8 cellular contexts compared by ENCODE assay signal in the genomic region with DNA sequence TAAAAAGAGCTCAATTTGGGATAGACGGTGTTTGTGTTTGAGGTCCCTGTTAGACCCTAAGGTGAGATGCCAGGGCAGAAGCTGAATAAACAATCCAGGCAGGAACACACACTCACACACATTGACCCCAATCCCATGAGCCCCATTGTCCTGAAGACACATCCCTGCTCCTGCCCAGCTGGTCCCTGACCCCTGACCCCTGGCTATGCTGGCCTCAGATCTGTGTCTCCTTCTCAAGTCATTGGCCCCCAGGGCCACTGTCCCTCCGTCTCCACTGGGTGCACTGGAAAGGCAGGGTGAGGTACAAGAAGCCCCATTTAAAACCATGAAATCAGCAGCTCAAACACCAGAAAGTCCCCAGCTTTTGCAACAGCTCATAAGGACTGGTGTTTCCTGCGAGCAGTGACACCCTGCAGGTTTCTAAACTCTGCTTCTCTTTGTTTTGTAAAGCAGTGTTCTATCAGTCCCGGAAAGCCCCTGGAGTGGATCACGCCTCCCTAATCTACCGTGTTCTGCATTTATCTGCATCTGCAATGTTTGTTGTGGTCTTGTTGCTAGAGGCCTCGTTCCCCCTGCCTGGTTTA.
A peak's percentile ranks its signal among the peaks of the same experiment; 100 is the strongest.
DNase-seq lines count a peak whose midpoint lies in the region; ATAC-seq and TF ChIP-seq lines count a peak whose summit lies in the region.

No MANE protein-coding gene starts in this region.

- peaks cover 29% of the 10 kb centered on the region for H3K4me1 Mint-ChIP-seq in stimulated activated effector memory CD8-positive, alpha-beta T cell treated with anti-CD3 and anti-CD28 coated beads, Interleukin-12 subunit alpha, Interleukin-12 subunit beta, amount 100 ng/mL, for 72 hours

- H3K4me3 Mint-ChIP-seq in stimulated activated effector memory CD8-positive, alpha-beta T cell treated with anti-CD3 and anti-CD28 coated beads, Interleukin-12 subunit alpha, Interleukin-12 subunit beta, amount 100 ng/mL, for 72 hours = peak overlapping the region; percentile 60

- H3K27ac Mint-ChIP-seq in stimulated activated effector memory CD8-positive, alpha-beta T cell treated with anti-CD3 and anti-CD28 coated beads, Interleukin-12 subunit alpha, Interleukin-12 subunit beta, amount 100 ng/mL, for 72 hours = peak overlapping the region; percentile 67

- H3K9me3 Mint-ChIP-seq in stimulated activated effector memory CD8-positive, alpha-beta T cell treated with anti-CD3 and anti-CD28 coated beads, Interleukin-12 subunit alpha, Interleukin-12 subunit beta, amount 100 ng/mL, for 72 hours = no peaks in the 10 kb centered on the region

- H3K36me3 Mint-ChIP-seq in stimulated activated effector memory CD8-positive, alpha-beta T cell treated with anti-CD3 and anti-CD28 coated beads, Interleukin-12 subunit alpha, Interleukin-12 subunit beta, amount 100 ng/mL, for 72 hours = no peaks in the 10 kb centered on the region

- ATAC-seq in HG03571 (IDR thresholded peaks at IDR 0.05; ENCODE audit: unreplicated experiment) = peak; percentile 69
- ATAC-seq in stimulated activated effector memory CD8-positive, alpha-beta T cell treated with anti-CD3 and anti-CD28 coated beads, Interleukin-12 subunit alpha, Interleukin-12 subunit beta, amount 100 ng/mL, for 72 hours = peak; percentile 94
- ATAC-seq in GM21367 (IDR thresholded peaks at IDR 0.05; ENCODE audit: unreplicated experiment) = no peak
- ATAC-seq in GM19397 (IDR thresholded peaks at IDR 0.05; ENCODE audit: unreplicated experiment) = no peak

- peak; percentile 44 for TF ChIP-seq POLR2A in GM19099 (IDR thresholded peaks at IDR 0.05; ENCODE audit: extremely low read depth, insufficient read length, low read depth)

- peak; percentile 8 for DNase-seq in activated T-cell treated with anti-CD3 and anti-CD28 coated beads for 4 hours
- peak; percentile 84 for DNase-seq in iPS-NIHi7 (ENCODE audit: extremely low spot score)
- peak; percentile 7 to 67 for DNase-seq in stimulated activated effector memory CD8-positive, alpha-beta T cell treated with anti-CD3 and anti-CD28 coated beads, Interleukin-12 subunit alpha, Interleukin-12 subunit beta, amount 100 ng/mL, for 72 hours (ENCODE audit: low spot score in 2 of 2)
- DNase-seq in NCI-H2107 treated with DMSO at 0.1 percent for 48 hours (lab: John Stamatoyannopoulos, UW; ENCODE audit: unreplicated experiment) = no peak

Comparison
In these comparisons a context has a peak if more than half of its experiments do, and no peak if none do; other contexts are left out.
1. ATAC-seq: peak in HG03571 (single experiment) and stimulated activated effector memory CD8-positive, alpha-beta T cell treated with anti-CD3 and anti-CD28 coated beads, Interleukin-12 subunit alpha, Interleukin-12 subunit beta, amount 100 ng/mL, for 72 hours (single experiment); none in GM21367 (single experiment) and GM19397 (single experiment).